1 cellular context compared by ENCODE assay signal in the genomic region with DNA sequence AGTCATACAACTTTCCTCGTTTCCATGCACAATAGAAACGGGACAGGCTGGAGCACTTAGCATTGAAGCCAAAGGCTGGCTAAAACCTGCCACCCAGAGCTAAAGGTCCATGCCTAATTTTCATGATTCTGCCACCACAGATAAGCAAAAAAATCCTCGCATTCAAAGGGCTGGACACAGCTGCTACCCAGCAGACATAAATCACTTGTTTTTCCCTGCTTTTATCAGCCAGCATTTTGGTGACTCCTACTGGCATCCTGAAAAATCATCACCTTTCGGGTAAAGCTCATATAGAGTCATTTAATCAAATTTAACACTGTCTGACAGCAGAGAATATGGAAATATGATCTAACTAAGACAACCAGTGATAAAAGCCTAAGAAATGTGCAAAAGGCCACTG.
TF ChIP-seq lines count a peak whose summit lies in the region.

No MANE protein-coding gene starts in this region.

TF ChIP-seq in HepG2, 621 proteins besides CTCF, POLR2A, EP300 and RAD21:
- TF ChIP-seq SMAD1 (CRISPR knock-in tag; IDR thresholded peaks at IDR 0.05; ENCODE audit: borderline replicate concordance, low read depth) (no peak), STAG1 (CRISPR knock-in tag; IDR thresholded peaks at IDR 0.05) (peak; percentile 73), SAP130 (CRISPR knock-in tag; IDR thresholded peaks at IDR 0.05; ENCODE audit: low read depth) (0 out of 2 replicates have a peak, but pooled peaks have one; percentile 21)
